Comparison of ENCODE assay signal across 1 cellular context in the genomic region with DNA sequence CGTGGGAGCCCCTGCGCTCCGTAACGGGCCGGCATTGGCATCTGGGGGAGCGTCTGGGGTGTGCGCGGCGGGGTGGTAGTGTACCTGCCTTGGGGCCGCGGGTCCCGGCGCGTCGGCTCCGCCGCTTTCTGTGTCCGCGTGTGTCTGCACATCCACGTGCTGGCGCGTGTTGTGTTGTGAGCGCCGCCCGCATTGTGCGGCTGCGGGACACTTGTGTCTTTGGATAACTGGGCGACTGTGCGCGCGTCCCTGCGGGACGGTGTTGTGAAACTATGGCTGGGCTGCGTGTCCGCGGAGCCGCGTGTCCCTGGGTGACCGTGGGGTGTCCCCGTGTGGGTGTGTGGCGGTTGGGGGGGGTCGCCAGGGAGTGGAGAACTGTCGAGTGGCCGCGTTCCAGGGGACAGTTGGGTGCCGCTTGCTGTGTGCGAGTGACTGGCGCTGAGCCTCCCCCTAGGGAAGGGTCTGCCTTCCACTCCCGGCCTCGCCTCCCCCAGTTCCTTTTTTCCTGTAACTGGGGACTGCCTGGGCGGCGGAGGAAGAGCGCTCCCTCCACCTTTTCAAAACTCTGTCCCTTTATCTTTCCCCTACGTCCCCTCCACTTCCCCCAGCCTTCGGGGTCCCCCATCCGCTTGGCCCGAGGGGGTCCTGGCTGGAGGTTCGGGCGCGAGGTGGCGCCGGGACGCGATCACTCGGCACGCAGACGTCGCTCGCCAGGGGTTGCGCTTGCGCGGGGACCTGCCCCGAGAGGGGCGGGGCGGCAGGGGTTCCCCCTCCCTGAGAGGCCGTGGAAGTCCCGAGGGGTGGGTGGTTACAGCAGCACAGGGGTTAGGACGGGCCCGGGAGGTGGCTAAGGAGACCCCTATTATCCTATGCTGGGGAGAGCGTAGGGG.
TF ChIP-seq lines count a peak whose summit lies in the region.

No MANE protein-coding gene starts in this region.

TF ChIP-seq in GM23338, 12 proteins besides CTCF, POLR2A, EP300 and RAD21 (continued from another document):
- TF ChIP-seq REST (IDR thresholded peaks at IDR 0.05; ENCODE audit: unreplicated experiment): no peak
- no peak for TF ChIP-seq STAT1 (IDR thresholded peaks at IDR 0.05; ENCODE audit: unreplicated experiment)
- TF ChIP-seq ZNF331 (CRISPR knock-in tag; IDR thresholded peaks at IDR 0.05; ENCODE audit: low read depth): no peak
- TF ChIP-seq EZH2 (IDR thresholded peaks at IDR 0.05; ENCODE audit: low read depth, unreplicated experiment): peak; percentile 95
